10 cellular contexts compared by ENCODE assay signal in the genomic region with DNA sequence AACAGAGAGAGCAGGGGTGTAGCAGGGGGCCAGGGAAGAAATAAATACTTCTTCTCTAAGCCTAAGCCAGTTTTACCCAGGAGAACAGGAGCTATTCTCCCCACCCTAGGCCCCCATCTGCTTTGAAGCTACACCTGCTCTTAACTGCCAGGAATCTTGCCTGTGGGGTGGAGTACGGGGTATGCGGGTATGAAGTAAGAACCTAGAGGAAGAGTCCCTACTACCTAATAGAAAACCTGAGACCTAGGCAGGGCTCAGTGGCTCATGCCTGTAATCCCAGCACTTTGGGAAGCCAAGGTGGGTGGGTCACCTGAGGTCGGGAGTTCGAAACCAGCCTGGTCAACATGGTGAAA. TPM values are rescaled to one million over a fixed set of nuclear protein-coding genes. Genes with fewer than 3 reads are reported as not detected.
DNase-seq lines count a peak whose midpoint lies in the region; ATAC-seq, FAIRE-seq and TF ChIP-seq lines count a peak whose summit lies in the region.
"Had no signal": no experiment of that assay in that cellular context is flagged by ENCODE, and none has a peak within 500 bp of the region (broad histone marks: within the 10 kb centered on the region; RNA-seq: fewer than 3 reads in every experiment).

No MANE protein-coding gene starts in this region.

- no peak overlapping the region for H3K27ac ChIP-seq in K562 (ENCODE audit: extremely low read depth, low read depth, low read length)

- no peaks in the 10 kb centered on the region for H3K36me3 ChIP-seq in Caco-2 (ENCODE audit: control insufficient read depth, insufficient read depth, low read length)
- peaks cover 32% of the 10 kb centered on the region for H3K36me3 ChIP-seq in K562 (ENCODE audit: control insufficient read depth, insufficient read depth, low read length)

- intact Hi-C loops in Caco-2 (cut with micrococcal nuclease; ENCODE audit: unreplicated experiment) = no loop called here
- intact Hi-C loops in K562 (cut with micrococcal nuclease) = loop anchor here (2.0 to 10.0 kb wide), 2 partner anchors 28 to 590 kb away; a partner anchor contains a TSS

- TF ChIP-seq POLR2A in K562 (conservative IDR thresholded peaks at IDR 0.05) = no peak

- peaks cover 3% of the 10 kb centered on the region; the same call in 1 of the 2 replicates for H4K20me1 ChIP-seq in K562 (replicated peaks; ENCODE audit: control insufficient read depth, insufficient read depth, low read length)

- H3K36me3 Mint-ChIP-seq in Caco-2 (ENCODE audit: insufficient read depth, unreplicated experiment) = peaks cover 12% of the 10 kb centered on the region
- H3K36me3 Mint-ChIP-seq in osteocyte (ENCODE audit: unreplicated experiment) = peaks cover 7% of the 10 kb centered on the region

- H3K4me3 ChIP-seq in Caco-2 (ENCODE audit: low read depth, low read length) (no peak overlapping the region), K562 (peak overlapping the region; percentile 54; the same call in 1 of the 2 replicates)
- H3K4me3 ChIP-seq in Jurkat, Clone E6-1 (ENCODE audit: low read length) = peak overlapping the region; percentile 58

- 69% methylated on average over 4 of the region's 4 CpGs for WGBS in K562 (ENCODE audit: insufficient coverage, low coverage, missing lambda C conversion rate)

- H3K27me3 Mint-ChIP-seq in Caco-2 (ENCODE audit: insufficient read depth, unreplicated experiment) (no peaks in the 10 kb centered on the region), osteocyte (ENCODE audit: unreplicated experiment) (no peaks in the 10 kb centered on the region)

- H3K9me3 ChIP-seq in Caco-2 = no peaks in the 10 kb centered on the region
- no peaks in the 10 kb centered on the region for H3K9me3 ChIP-seq in K562 (replicated peaks; ENCODE audit: control insufficient read depth, insufficient read depth, low read depth, low read length)

- H3K4me3 Mint-ChIP-seq in Caco-2 (ENCODE audit: unreplicated experiment) = peak overlapping the region; percentile 89
- peak overlapping the region; percentile 77 for H3K4me3 Mint-ChIP-seq in osteocyte (ENCODE audit: unreplicated experiment)

- H3K4me1 ChIP-seq in Caco-2 (peaks cover 41% of the 10 kb centered on the region), K562 (replicated peaks in 1 of 2; ENCODE audit: control insufficient read depth in 2 of 2, insufficient read depth in 2 of 2, low read length in 2 of 2) (peaks cover 64 to 78% of the 10 kb centered on the region in 2 experiments)

- H3K9me1 ChIP-seq in K562 (ENCODE audit: control insufficient read depth, insufficient read depth, low read length) = peaks cover 6% of the 10 kb centered on the region

- H2AFZ ChIP-seq in K562 (ENCODE audit: low read depth, low read length) = no peak overlapping the region

- FAIRE-seq in K562 (lab: Jason Lieb, UNC) = no peak

- TF ChIP-seq CTCF in Caco-2 (IDR thresholded peaks at IDR 0.05; ENCODE audit: insufficient read depth in 1 of 2, low read depth in 1 of 2, low read length in 1 of 2, severe bottlenecking in 1 of 2, unreplicated experiment in 1 of 2) (no peak), K562 (IDR thresholded peaks at IDR 0.05 in 2 of 3, conservative IDR thresholded peaks at IDR 0.05 in 1 of 3; ENCODE audit: insufficient read depth in 2 of 3, low read depth in 1 of 3, low read length in 3 of 3) (no peak), osteocyte (IDR thresholded peaks at IDR 0.05) (no peak)

- CTCF ChIA-PET in Caco-2 (lab: Charles Lee) = interaction anchor here (1.4 to 4.0 kb wide), 3 partner anchors 10 to 52 kb away, joined by 3 to 25 read pairs (median 6); no protein-coding TSS in a partner anchor
- CTCF ChIA-PET in K562 (lab: Yijun Ruan, JAX; ENCODE audit: low intra/inter-chr PET ratio) = interaction anchor here (0.8 kb wide), 1 partner anchor 12 kb away, joined by 6 read pairs; no protein-coding TSS in a partner anchor

- H3K9me3 Mint-ChIP-seq in Caco-2 (ENCODE audit: unreplicated experiment) = no peaks in the 10 kb centered on the region
- no peaks in the 10 kb centered on the region for H3K9me3 Mint-ChIP-seq in osteocyte (ENCODE audit: unreplicated experiment)

- DNase-seq in Caco-2 (no peak), K562 (ENCODE audit: extremely low read depth in 1 of 4, low spot score in 3 of 4) (no peak), osteocyte (ENCODE audit: extremely low spot score, unreplicated experiment) (no peak), HPDE6-E6E7 (ENCODE audit: extremely low spot score) (no peak), foreskin melanocyte (no peak)
- no peak for DNase-seq in Jurkat, Clone E6-1 (ENCODE audit: low read depth, low spot score)
- no peak for DNase-seq in activated effector memory CD4-positive, alpha-beta T cell treated with Interleukin-2 at 50 U/mL for 16 hours
- no peak for DNase-seq in stimulated activated CD4-positive, alpha-beta T cell treated with anti-CD3 and anti-CD28 coated beads, Interleukin-2, amount 100 ng/mL, for 24 hours
- DNase-seq: amniotic stem cell, NCI-H187 treated with DMSO at 0.1 percent for 48 hours had no signal

- in situ Hi-C loops in K562 (cut with MboI) = no loop called here

- peaks cover 56% of the 10 kb centered on the region for H3K79me2 ChIP-seq in K562 (ENCODE audit: control insufficient read depth, insufficient read depth, low read length)

- no peak for ATAC-seq in K562

- no peak for TF ChIP-seq EP300 in K562 (IDR thresholded peaks at IDR 0.05; ENCODE audit: low read length)

- H3K4me1 Mint-ChIP-seq in Caco-2 (ENCODE audit: low read depth, unreplicated experiment) (peaks cover 7% of the 10 kb centered on the region), osteocyte (ENCODE audit: unreplicated experiment) (peaks cover 82% of the 10 kb centered on the region)

- peak overlapping the region; percentile 86 for H3K4me2 ChIP-seq in K562 (ENCODE audit: insufficient read depth, low read length)

- BruUV-seq in Caco-2 (replicated peaks; lab: Mats Ljungman, UMichigan) = no TSS peak
- no TSS peak for BruUV-seq in K562 (replicated peaks; lab: Mats Ljungman, UMichigan)

- peak overlapping the region; percentile 57 to 91; a peak in 2 of 4 replicates for H3K9ac ChIP-seq in K562 (ENCODE audit: insufficient read depth in 1 of 2, low read depth in 2 of 2, low read length in 2 of 2)

- H3K27me3 ChIP-seq in Caco-2 (replicated peaks; ENCODE audit: control insufficient read depth, insufficient read depth, low read length) (no peaks in the 10 kb centered on the region), K562 (ENCODE audit: control insufficient read depth in 2 of 2, insufficient read depth in 2 of 2, low read length in 2 of 2) (no peaks in the 10 kb centered on the region)

- TF ChIP-seq RAD21 in K562 (CRISPR knock-in tag; conservative IDR thresholded peaks at IDR 0.05 in 1 of 2, IDR thresholded peaks at IDR 0.05 in 1 of 2) = no peak

- POLR2A ChIA-PET in Caco-2 (lab: Charles Lee) (interaction anchor here (2.3 kb wide), 1 partner anchor 22 kb away, joined by 13 read pairs; a partner anchor contains a TSS), K562 (lab: Yijun Ruan, JAX) (interaction anchor here (0.8 to 6.8 kb wide), 12 partner anchors 8 to 596 kb away, joined by 3 to 104 read pairs (median 4); a partner anchor contains a TSS)

- no peak overlapping the region for H3K27ac Mint-ChIP-seq in Caco-2 (ENCODE audit: unreplicated experiment)
- peak overlapping the region; percentile 59 for H3K27ac Mint-ChIP-seq in osteocyte (ENCODE audit: unreplicated experiment)

RNA-seq across cellular contexts. Expression of a gene that starts 1.6 kb away (rescaled TPM):
- 80.7 and 81.3 TPM in 2 replicates for total RNA-seq in Caco-2 (2022)
- 130 TPM for polyA plus RNA-seq in Jurkat, Clone E6-1 (2012; ENCODE audit: insufficient read depth, insufficient read length)
- 171 and 379 TPM in 2 replicates for total RNA-seq in K562 (2011; cell fraction: chromatin; rRNA removed; ENCODE audit: low replicate concordance)
- 331 and 348 TPM in 2 replicates for total RNA-seq in K562 (2011; cell fraction: nucleolus; rRNA removed)
- total RNA-seq in K562 (2011; cell fraction: nucleoplasm; rRNA removed) = 305 and 360 TPM in 2 replicates
- total RNA-seq in K562 (2014; rRNA removed) = 57.7 and 89.5 TPM in 2 replicates
- total RNA-seq in K562 (2014; rRNA removed; fragmentation: Illumina TruSeq; extraction: Trizol) = 32.8 and 35.3 TPM in 2 replicates
- 43.2 and 44.3 TPM in 2 replicates for total RNA-seq in K562 (2015; rRNA removed; fragmentation: Illumina TruSeq; extraction: Trizol)
- 103 and 107 TPM in 2 replicates for total RNA-seq in K562 (2021)
- polyA plus RNA-seq in K562 (2011; rRNA removed) = 148 and 204 TPM in 2 replicates
- 291 and 372 TPM in 2 replicates for polyA plus RNA-seq in K562 (2011; cell fraction: cytosol; rRNA removed)
- 496 and 544 TPM in 2 replicates for polyA plus RNA-seq in K562 (2011; cell fraction: nucleus; rRNA removed)
- polyA plus RNA-seq in K562 (2012) = 90.3 and 112 TPM in 2 replicates
- 136 and 170 TPM in 2 replicates for polyA plus RNA-seq in K562 (2014; fragmentation: Illumina TruSeq; extraction: Trizol)
- 10 to 100 TPM; 18.9 to 42.0 TPM for polyA plus RNA-seq in K562 (2014; fragmentation: Nextera tagmentation; extraction: Ambion mirVana)
- polyA plus RNA-seq in K562 (2014; rRNA removed) = 140 and 147 TPM in 2 replicates
- 119 and 153 TPM in 2 replicates for polyA minus RNA-seq in K562 (2011; rRNA and poly(A)+ RNA removed)
- 67.5 and 84.3 TPM in 2 replicates for polyA minus RNA-seq in K562 (2011; cell fraction: cytosol; rRNA and poly(A)+ RNA removed)
- 71.0 and 95.0 TPM in 2 replicates for polyA minus RNA-seq in K562 (2011; cell fraction: nucleus; rRNA and poly(A)+ RNA removed)
- 130 and 135 TPM in 2 replicates for total RNA-seq in osteocyte

RNA-seq across cellular contexts. Expression of a gene that starts 8.2 kb away (rescaled TPM):
- not detected in 2 replicates for total RNA-seq in Caco-2 (2022)
- polyA plus RNA-seq in Jurkat, Clone E6-1 (2012; ENCODE audit: insufficient read depth, insufficient read length) = not detected
- not detected in 2 replicates for total RNA-seq in K562 (2011; cell fraction: chromatin; rRNA removed; ENCODE audit: low replicate concordance)
- not detected in 2 replicates for total RNA-seq in K562 (2011; cell fraction: nucleolus; rRNA removed)
- total RNA-seq in K562 (2011; cell fraction: nucleoplasm; rRNA removed) = not detected in 2 replicates
- not detected in 2 replicates for total RNA-seq in K562 (2014; rRNA removed)
- not detected in 2 replicates for total RNA-seq in K562 (2014; rRNA removed; fragmentation: Illumina TruSeq; extraction: Trizol)
- not detected in 2 replicates for total RNA-seq in K562 (2015; rRNA removed; fragmentation: Illumina TruSeq; extraction: Trizol)
- not detected in 2 replicates for total RNA-seq in K562 (2021)
- polyA plus RNA-seq in K562 (2011; rRNA removed) = 0.12 TPM in 1 of 2 replicates, not detected in the other
- 0.12 TPM in 1 of 2 replicates, not detected in the other for polyA plus RNA-seq in K562 (2011; cell fraction: cytosol; rRNA removed)
- polyA plus RNA-seq in K562 (2011; cell fraction: nucleus; rRNA removed) = 0.20 TPM in 1 of 2 replicates, not detected in the other
- polyA plus RNA-seq in K562 (2012) = 0.17 and 0.23 TPM in 2 replicates
- not detected in 2 replicates for polyA plus RNA-seq in K562 (2014; fragmentation: Illumina TruSeq; extraction: Trizol)
- not detected for polyA plus RNA-seq in K562 (2014; fragmentation: Nextera tagmentation; extraction: Ambion mirVana)
- polyA plus RNA-seq in K562 (2014; rRNA removed) = 0.12 TPM in 1 of 2 replicates, not detected in the other
- polyA minus RNA-seq in K562 (2011; rRNA and poly(A)+ RNA removed) = not detected in 2 replicates
- polyA minus RNA-seq in K562 (2011; cell fraction: cytosol; rRNA and poly(A)+ RNA removed) = not detected in 2 replicates
- polyA minus RNA-seq in K562 (2011; cell fraction: nucleus; rRNA and poly(A)+ RNA removed) = 0.56 TPM in 1 of 2 replicates, not detected in the other
- total RNA-seq in osteocyte = not detected in 2 replicates

RNA-seq across cellular contexts. Expression of a gene that starts 21.9 kb away (rescaled TPM):
- total RNA-seq in Caco-2 (2022) (967 and 1,046 TPM in 2 replicates), K562 (2014; rRNA removed) (2,052 and 2,390 TPM in 2 replicates), K562 (2014; rRNA removed; fragmentation: Illumina TruSeq; extraction: Trizol) (2,633 and 2,824 TPM in 2 replicates), K562 (2015; rRNA removed; fragmentation: Illumina TruSeq; extraction: Trizol) (2,220 and 2,262 TPM in 2 replicates), K562 (2021) (2,162 and 2,174 TPM in 2 replicates), osteocyte (509 and 527 TPM in 2 replicates)
- polyA plus RNA-seq in Jurkat, Clone E6-1 (2012; ENCODE audit: insufficient read depth, insufficient read length) = 1,225 TPM
- total RNA-seq in K562 (2011; cell fraction: chromatin; rRNA removed; ENCODE audit: low replicate concordance) = 266 and 322 TPM in 2 replicates
- total RNA-seq in K562 (2011; cell fraction: nucleolus; rRNA removed) = 268 and 275 TPM in 2 replicates
- 328 and 337 TPM in 2 replicates for total RNA-seq in K562 (2011; cell fraction: nucleoplasm; rRNA removed)
- polyA plus RNA-seq in K562 (2011; rRNA removed) (2,356 and 2,496 TPM in 2 replicates), K562 (2014; fragmentation: Illumina TruSeq; extraction: Trizol) (3,149 and 3,358 TPM in 2 replicates), K562 (2014; fragmentation: Nextera tagmentation; extraction: Ambion mirVana) (1,000 to 10,000 TPM; 1,975 to 2,865 TPM), K562 (2014; rRNA removed) (1,691 and 1,780 TPM in 2 replicates)
- polyA plus RNA-seq in K562 (2011; cell fraction: cytosol; rRNA removed) = 1,126 and 1,804 TPM in 2 replicates
- polyA plus RNA-seq in K562 (2011; cell fraction: nucleus; rRNA removed) = 568 and 703 TPM in 2 replicates
- polyA plus RNA-seq in K562 (2012) = 1,146 and 2,065 TPM in 2 replicates
- 2,497 and 2,549 TPM in 2 replicates for polyA minus RNA-seq in K562 (2011; rRNA and poly(A)+ RNA removed)
- 1,081 and 1,374 TPM in 2 replicates for polyA minus RNA-seq in K562 (2011; cell fraction: cytosol; rRNA and poly(A)+ RNA removed)
- 111 and 287 TPM in 2 replicates for polyA minus RNA-seq in K562 (2011; cell fraction: nucleus; rRNA and poly(A)+ RNA removed)

RNA-seq across cellular contexts. Expression of a gene that starts 32.4 kb away (rescaled TPM):
- total RNA-seq in Caco-2 (2022) (44.6 and 44.8 TPM in 2 replicates), K562 (2014; rRNA removed) (43.6 and 59.3 TPM in 2 replicates), K562 (2014; rRNA removed; fragmentation: Illumina TruSeq; extraction: Trizol) (31.1 and 38.8 TPM in 2 replicates), K562 (2015; rRNA removed; fragmentation: Illumina TruSeq; extraction: Trizol) (46.0 and 47.1 TPM in 2 replicates), K562 (2021) (53.1 and 54.3 TPM in 2 replicates), osteocyte (77.0 and 88.4 TPM in 2 replicates)
- polyA plus RNA-seq in Jurkat, Clone E6-1 (2012; ENCODE audit: insufficient read depth, insufficient read length) = 48.0 TPM
- total RNA-seq in K562 (2011; cell fraction: chromatin; rRNA removed; ENCODE audit: low replicate concordance) = 26.7 and 95.0 TPM in 2 replicates
- 138 and 143 TPM in 2 replicates for total RNA-seq in K562 (2011; cell fraction: nucleolus; rRNA removed)
- total RNA-seq in K562 (2011; cell fraction: nucleoplasm; rRNA removed) = 89.1 and 89.6 TPM in 2 replicates
- polyA plus RNA-seq in K562 (2011; rRNA removed) (50.8 and 53.9 TPM in 2 replicates), K562 (2014; fragmentation: Illumina TruSeq; extraction: Trizol) (57.6 and 58.9 TPM in 2 replicates), K562 (2014; fragmentation: Nextera tagmentation; extraction: Ambion mirVana) (10 to 100 TPM; 14.5 to 19.2 TPM), K562 (2014; rRNA removed) (59.1 and 61.8 TPM in 2 replicates)
- 78.9 and 125 TPM in 2 replicates for polyA plus RNA-seq in K562 (2011; cell fraction: cytosol; rRNA removed)
- polyA plus RNA-seq in K562 (2011; cell fraction: nucleus; rRNA removed) = 67.9 and 76.7 TPM in 2 replicates
- polyA plus RNA-seq in K562 (2012) = 57.9 and 70.2 TPM in 2 replicates
- polyA minus RNA-seq in K562 (2011; rRNA and poly(A)+ RNA removed) = 23.7 and 34.2 TPM in 2 replicates
- polyA minus RNA-seq in K562 (2011; cell fraction: cytosol; rRNA and poly(A)+ RNA removed) = 21.6 and 21.9 TPM in 2 replicates
- polyA minus RNA-seq in K562 (2011; cell fraction: nucleus; rRNA and poly(A)+ RNA removed) = 19.0 and 20.8 TPM in 2 replicates

RNA-seq across cellular contexts. Expression of a gene that starts 40.4 kb away (rescaled TPM):
- total RNA-seq in Caco-2 (2022) (8.4 and 10.1 TPM in 2 replicates), K562 (2014; rRNA removed) (15.7 TPM in 2 replicates), K562 (2014; rRNA removed; fragmentation: Illumina TruSeq; extraction: Trizol) (11.6 and 11.7 TPM in 2 replicates), K562 (2015; rRNA removed; fragmentation: Illumina TruSeq; extraction: Trizol) (14.2 and 14.6 TPM in 2 replicates), K562 (2021) (14.0 and 16.4 TPM in 2 replicates), osteocyte (11.1 and 13.1 TPM in 2 replicates)
- polyA plus RNA-seq in Jurkat, Clone E6-1 (2012; ENCODE audit: insufficient read depth, insufficient read length) = 14.1 TPM
- 10.6 and 17.8 TPM in 2 replicates for total RNA-seq in K562 (2011; cell fraction: chromatin; rRNA removed; ENCODE audit: low replicate concordance)
- total RNA-seq in K562 (2011; cell fraction: nucleolus; rRNA removed) = 11.2 and 14.0 TPM in 2 replicates
- total RNA-seq in K562 (2011; cell fraction: nucleoplasm; rRNA removed) = 7.4 and 8.2 TPM in 2 replicates
- polyA plus RNA-seq in K562 (2011; rRNA removed) (11.9 and 12.3 TPM in 2 replicates), K562 (2014; fragmentation: Illumina TruSeq; extraction: Trizol) (10.0 and 12.3 TPM in 2 replicates), K562 (2014; fragmentation: Nextera tagmentation; extraction: Ambion mirVana) (1 to 10 TPM; 2.1 to 2.9 TPM), K562 (2014; rRNA removed) (10.2 and 11.6 TPM in 2 replicates)
- polyA plus RNA-seq in K562 (2011; cell fraction: cytosol; rRNA removed) = 10.4 and 28.2 TPM in 2 replicates
- polyA plus RNA-seq in K562 (2011; cell fraction: nucleus; rRNA removed) = 9.7 and 14.7 TPM in 2 replicates
- polyA plus RNA-seq in K562 (2012) = 11.2 and 13.6 TPM in 2 replicates
- polyA minus RNA-seq in K562 (2011; rRNA and poly(A)+ RNA removed) = 8.3 and 9.5 TPM in 2 replicates
- 9.4 and 10.1 TPM in 2 replicates for polyA minus RNA-seq in K562 (2011; cell fraction: cytosol; rRNA and poly(A)+ RNA removed)
- 12.0 and 12.9 TPM in 2 replicates for polyA minus RNA-seq in K562 (2011; cell fraction: nucleus; rRNA and poly(A)+ RNA removed)
